ENCODE assay signal across 1 cellular context in genomic region chr7:122145937-122146336, GRCh38.
A peak's percentile ranks its signal among the peaks of the same experiment; 100 is the strongest.
TF ChIP-seq lines count a peak whose summit lies in the region.

No MANE protein-coding gene starts in this region.

TF ChIP-seq in H1, 55 proteins besides CTCF, POLR2A, EP300 and RAD21 (continued from another document):
- peak; percentile 28 for TF ChIP-seq CHD7 (IDR thresholded peaks at IDR 0.05; ENCODE audit: insufficient replicate concordance, low read length)
